23 cellular contexts compared by ENCODE assay signal in the genomic region with DNA sequence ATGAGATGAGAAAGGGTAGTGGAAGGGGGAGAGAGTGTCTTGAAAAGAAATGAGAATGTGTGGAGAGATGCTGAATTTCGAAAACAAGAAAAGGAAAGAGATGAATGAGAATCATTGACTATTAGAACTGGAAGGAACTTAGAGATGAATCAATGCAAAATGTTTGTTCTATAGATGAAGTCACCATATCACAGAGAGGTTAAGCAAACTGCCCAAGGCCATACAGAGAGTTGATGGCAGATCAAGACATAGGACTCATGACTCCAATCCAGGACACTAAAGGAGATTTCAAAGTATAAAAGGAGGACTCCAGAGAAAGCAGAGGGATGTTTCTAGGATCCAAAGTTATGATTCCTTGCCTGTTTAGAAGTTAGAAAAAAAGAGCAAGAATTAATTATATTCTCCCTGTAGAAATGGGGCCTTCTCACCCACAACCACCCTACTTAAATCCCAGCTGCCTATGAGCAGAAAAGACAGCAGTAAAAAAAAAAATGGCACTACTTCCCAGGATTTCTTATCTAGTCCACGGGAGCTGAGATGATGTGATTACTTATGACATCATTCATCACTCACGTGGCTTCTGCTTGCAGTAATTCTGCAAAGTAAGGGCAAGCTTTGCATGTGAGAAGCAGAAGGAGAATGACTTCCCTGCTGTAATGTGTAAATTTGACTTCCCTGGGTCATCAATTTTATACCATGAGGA.
"Had no signal": no experiment of that assay in that cellular context is flagged by ENCODE, and none has a peak within 500 bp of the region (broad histone marks: within the 10 kb centered on the region; RNA-seq: fewer than 3 reads in every experiment).

No MANE protein-coding gene starts in this region.

- H3K4me3 ChIP-seq: spleen, testis, transverse colon had no signal

- H3K9me3 Mint-ChIP-seq: effector memory CD8-positive, alpha-beta T cell; nephron had no signal

- H3K27me3 ChIP-seq: brain microvascular endothelial cell, spleen, testis, transverse colon had no signal

- DNase-seq: activated CD4-positive, alpha-beta T cell treated with anti-CD3 and anti-CD28 coated beads for 36 hours; activated CD4-positive, CD25-positive, alpha-beta regulatory T cell; activated gamma-delta T cell treated with Interleukin-2 at 50 U/mL for 16 hours; activated naive CD4-positive, alpha-beta T cell treated with anti-CD3 and anti-CD28 coated beads, Interleukin-2, amount 50 U/mL, for 16 hours; amniotic stem cell; brain microvascular endothelial cell; caudate nucleus; cortex of kidney; effector memory CD8-positive, alpha-beta T cell; head of caudate nucleus; hippocampal formation; left cardiac atrium; left ventricle myocardium superior; posterior cingulate gyrus; right cardiac atrium; spleen; stimulated activated naive CD4-positive, alpha-beta T cell; testis; transverse colon had no signal

- H3K4me1 ChIP-seq: spleen, testis, transverse colon had no signal

- H3K27ac Mint-ChIP-seq: activated CD4-positive, alpha-beta T cell treated with anti-CD3 and anti-CD28 coated beads for 36 hours; effector memory CD8-positive, alpha-beta T cell; nephron had no signal

- FAIRE-seq: astrocyte, keratinocyte, urothelium cell line had no signal

- H3K9me3 ChIP-seq: spleen, testis, transverse colon had no signal

- H3K4me1 Mint-ChIP-seq: nephron had no signal

- ATAC-seq: effector memory CD8-positive, alpha-beta T cell; left cardiac atrium; left ventricle myocardium superior; right cardiac atrium had no signal

- H3K27ac ChIP-seq: brain microvascular endothelial cell, spleen, testis, transverse colon had no signal

- H3K36me3 ChIP-seq: brain microvascular endothelial cell, spleen, transverse colon had no signal

- H3K4me3 Mint-ChIP-seq: activated CD4-positive, alpha-beta T cell treated with anti-CD3 and anti-CD28 coated beads for 36 hours; effector memory CD8-positive, alpha-beta T cell; nephron had no signal
